ENCODE assay signal across 15 cellular contexts in genomic region chr7:29274156-29275017, GRCh38.
A peak's percentile ranks its signal among the peaks of the same experiment; 100 is the strongest.
DNase-seq lines count a peak whose midpoint lies in the region; ATAC-seq, FAIRE-seq and TF ChIP-seq lines count a peak whose summit lies in the region.
"Had no signal": no experiment of that assay in that cellular context is flagged by ENCODE, and none has a peak within 500 bp of the region (broad histone marks: within the 10 kb centered on the region; RNA-seq: fewer than 3 reads in every experiment).

No MANE protein-coding gene starts in this region.

- H3K27me3 ChIP-seq in astrocyte (ENCODE audit: insufficient read depth, low read length) (peaks cover 34% of the 10 kb centered on the region), layer of hippocampus (ENCODE audit: control insufficient read depth, insufficient read depth, low read length) (no peaks in the 10 kb centered on the region)

- H3K27me3 Mint-ChIP-seq in astrocyte (ENCODE audit: low read depth, unreplicated experiment), result peaks cover 30% of the 10 kb centered on the region

- no peaks in the 10 kb centered on the region for H3K9me3 ChIP-seq in astrocyte (ENCODE audit: insufficient read depth, low read depth, low read length)

- peak overlapping the region; percentile 64 for H3K4me2 ChIP-seq in astrocyte (ENCODE audit: low read length)

- no peak overlapping the region for H3K4me3 Mint-ChIP-seq in astrocyte (ENCODE audit: unreplicated experiment)
- H3K4me3 Mint-ChIP-seq: HFFc6 had no signal

- H3K36me3 Mint-ChIP-seq in astrocyte (ENCODE audit: low read depth, unreplicated experiment), result no peaks in the 10 kb centered on the region
- H3K36me3 Mint-ChIP-seq in activated naive CD4-positive, alpha-beta T cell treated with anti-CD3 and anti-CD28 coated beads, Interleukin-2, amount 50 U/mL, for 72 hours, result no peaks in the 10 kb centered on the region

- no peaks in the 10 kb centered on the region for H3K36me3 ChIP-seq in astrocyte (ENCODE audit: insufficient read depth, low read length)
- H3K36me3 ChIP-seq: brain microvascular endothelial cell had no signal

- no peak overlapping the region for H2AFZ ChIP-seq in astrocyte (ENCODE audit: low read depth, low read length)

- no peak overlapping the region for H3K27ac Mint-ChIP-seq in astrocyte (ENCODE audit: unreplicated experiment)
- H3K27ac Mint-ChIP-seq in activated naive CD4-positive, alpha-beta T cell treated with anti-CD3 and anti-CD28 coated beads, Interleukin-2, amount 50 U/mL, for 72 hours, result no peak overlapping the region
- H3K27ac Mint-ChIP-seq: HFFc6 had no signal

- no peak overlapping the region for H3K27ac ChIP-seq in astrocyte (ENCODE audit: low read depth, low read length)
- peak overlapping the region; percentile 59 for H3K27ac ChIP-seq in layer of hippocampus (ENCODE audit: low read depth, low read length)
- H3K27ac ChIP-seq: brain microvascular endothelial cell had no signal

- no peak overlapping the region for H3K4me3 ChIP-seq in astrocyte (ENCODE audit: insufficient read depth, low read depth, low read length)

- no peak overlapping the region for H3K9ac ChIP-seq in astrocyte (ENCODE audit: low read length)

- no peaks in the 10 kb centered on the region for H3K79me2 ChIP-seq in astrocyte (ENCODE audit: insufficient read depth, low read length)

- FAIRE-seq in astrocyte (lab: Jason Lieb, UNC), result no peak
- FAIRE-seq: TTC549 had no signal

- H3K4me1 Mint-ChIP-seq in astrocyte (ENCODE audit: low read depth, unreplicated experiment), result no peaks in the 10 kb centered on the region

- H3K9me3 Mint-ChIP-seq in astrocyte (ENCODE audit: unreplicated experiment), result no peaks in the 10 kb centered on the region
- peaks cover 0 to 1% of the 10 kb centered on the region in 2 donors for H3K9me3 Mint-ChIP-seq in activated naive CD4-positive, alpha-beta T cell treated with anti-CD3 and anti-CD28 coated beads, Interleukin-2, amount 50 U/mL, for 72 hours

- TF ChIP-seq CTCF in astrocyte (IDR thresholded peaks at IDR 0.05; ENCODE audit: insufficient read depth, low read depth, low read length), result no peak

- no peak for ATAC-seq in activated naive CD4-positive, alpha-beta T cell treated with anti-CD3 and anti-CD28 coated beads, Interleukin-2, amount 50 U/mL, for 72 hours
- no peak for ATAC-seq in GM18907 (IDR thresholded peaks at IDR 0.05; ENCODE audit: unreplicated experiment)
- ATAC-seq: Panc1 had no signal

- H4K20me1 ChIP-seq in astrocyte (ENCODE audit: insufficient read depth, low read length), result no peaks in the 10 kb centered on the region

- H3K4me1 ChIP-seq in astrocyte (ENCODE audit: insufficient read depth, low read length), result peaks cover 7% of the 10 kb centered on the region

- DNase-seq in NCI-H748 (lab: John Stamatoyannopoulos, UW; ENCODE audit: unreplicated experiment), result peak; percentile 29
- DNase-seq in NCI-H748 treated with DMSO at 0.1 percent for 48 hours (lab: John Stamatoyannopoulos, UW), result no peak
- peak; percentile 51 for DNase-seq in astrocyte (ENCODE audit: low read depth)
- DNase-seq in activated naive CD4-positive, alpha-beta T cell treated with anti-CD3 and anti-CD28 coated beads, Interleukin-2, amount 50 U/mL, for 72 hours (ENCODE audit: low spot score in 2 of 2), result no peak
- no peak for DNase-seq in D341Med (ENCODE audit: low spot score)
- DNase-seq in NCI-H146 (lab: John Stamatoyannopoulos, UW), result no peak
- DNase-seq: activated CD8-positive, alpha-beta memory T cell treated with anti-CD3 and anti-CD28 coated beads, Interleukin-2, amount 50 U/mL, for 4 hours; brain microvascular endothelial cell; foreskin melanocyte; HFFc6; mammary epithelial cell had no signal

Comparison
In these comparisons a context has a peak if more than half of its experiments do, and no peak if none do; other contexts are left out.
1. DNase-seq: peak in NCI-H748 (single experiment) and astrocyte (single experiment); none in NCI-H748 treated with DMSO at 0.1 percent for 48 hours (single experiment), activated naive CD4-positive, alpha-beta T cell treated with anti-CD3 and anti-CD28 coated beads, Interleukin-2, amount 50 U/mL, for 72 hours (0 of 2), D341Med (single experiment) and NCI-H146 (single experiment).